ENCODE assay signal across 16 cellular contexts in the genomic region with DNA sequence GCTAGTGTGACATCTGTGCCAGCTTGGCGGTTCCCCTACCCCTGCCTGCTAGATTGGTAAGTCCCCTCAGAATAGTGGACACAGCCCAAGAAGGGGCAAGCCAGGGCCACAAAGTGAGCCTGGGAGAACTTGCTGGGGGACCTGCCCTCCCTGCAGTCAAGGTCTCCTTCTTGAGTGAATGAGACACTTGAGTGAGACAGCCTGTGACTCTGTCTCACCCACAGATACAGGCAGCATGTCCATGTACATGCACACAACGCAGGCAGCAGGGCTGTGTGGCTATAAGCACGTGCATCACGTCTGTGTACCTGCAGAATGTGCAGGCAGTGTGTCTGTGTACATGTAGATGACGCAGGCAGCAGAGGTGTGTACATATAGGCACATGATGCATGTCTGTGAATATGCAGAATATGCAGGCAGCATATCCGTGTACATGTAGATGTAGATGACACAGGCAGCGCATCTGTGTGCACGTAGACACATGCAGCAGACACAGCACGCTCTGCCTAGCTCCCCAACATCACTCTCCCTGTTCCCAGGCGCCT.
"Had no signal": no experiment of that assay in that cellular context is flagged by ENCODE, and none has a peak within 500 bp of the region (broad histone marks: within the 10 kb centered on the region; RNA-seq: fewer than 3 reads in every experiment).

No MANE protein-coding gene starts in this region.

- ATAC-seq: effector memory CD8-positive, alpha-beta T cell; left colon; natural killer cell treated with Interleukin-12 subunit alpha and Interleukin-12 subunit beta and Interleukin-15 and Interleukin-18, amount 100 ng/mL, for 72 hours; T-helper 17 cell; WTC11 had no signal

- FAIRE-seq: frontal cortex, TTC549 had no signal

- H3K4me3 ChIP-seq: ascending aorta, breast epithelium, spleen, stomach, thyroid gland had no signal

- H3K27ac ChIP-seq: ascending aorta, breast epithelium, spleen, thyroid gland had no signal

- H3K27me3 ChIP-seq: ascending aorta, breast epithelium, spleen, stomach, thyroid gland had no signal

- H3K36me3 ChIP-seq: ascending aorta, breast epithelium, spleen, stomach, thyroid gland had no signal

- H3K4me1 ChIP-seq: breast epithelium, spleen had no signal

- H3K9me3 ChIP-seq: ascending aorta, breast epithelium, spleen, stomach, thyroid gland had no signal

- DNase-seq: activated CD4-positive, alpha-beta T cell treated with anti-CD3 and anti-CD28 coated beads for 4 hours; activated naive CD4-positive, alpha-beta T cell treated with Interleukin-2 at 50 U/mL for 16 hours; dermis blood vessel endothelial cell; effector memory CD8-positive, alpha-beta T cell; left colon; nucleus accumbens; spleen; stomach; T-helper 17 cell had no signal
